1 cellular context compared by ENCODE assay signal in genomic region chr2:190353537-190353899, GRCh38.
TF ChIP-seq lines count a peak whose summit lies in the region.

No MANE protein-coding gene starts in this region.

TF ChIP-seq in GM12878, 131 proteins besides CTCF, POLR2A, EP300 and RAD21:
- TF ChIP-seq GABPA (IDR thresholded peaks at IDR 0.05; ENCODE audit: low read depth), result no peak
- no peak for TF ChIP-seq SIX5 (IDR thresholded peaks at IDR 0.05; ENCODE audit: low read depth, low read length, severe bottlenecking)
TF ChIP-seq in GM12878: peak in this region for 0.
